In genomic region chr14:103057372-103058208, GRCh38 we compare ENCODE assay signal across 1 cellular context.
TF ChIP-seq lines count a peak whose summit lies in the region.

Gene CDC42BPB, minus strand, starts transcription at chr14:103057549. Its CDS starts 376 bp downstream, at chr14:103057173.

TF ChIP-seq in HEK293, 187 proteins besides CTCF, POLR2A, EP300 and RAD21 (continued from another document and continues in another):
- TF ChIP-seq ZNF280C (tag by site-specific recombination; IDR thresholded peaks at IDR 0.05) (no peak), ZNF404 (tag by site-specific recombination; IDR thresholded peaks at IDR 0.05) (no peak), KLF16 (tag by site-specific recombination; IDR thresholded peaks at IDR 0.05) (0 out of 2 replicates have a peak, but pooled peaks have one; percentile 33), ZNF704 (tag by site-specific recombination; IDR thresholded peaks at IDR 0.05) (no peak), ZNF660 (tag by site-specific recombination; IDR thresholded peaks at IDR 0.05) (no peak), TRIM28 (IDR thresholded peaks at IDR 0.05; ENCODE audit: borderline replicate concordance, low read length) (no peak), ZNF558 (tag by site-specific recombination; IDR thresholded peaks at IDR 0.05) (no peak), ZNF391 (tag by site-specific recombination; IDR thresholded peaks at IDR 0.05; ENCODE audit: borderline replicate concordance, low read depth) (no peak), SCRT1 (tag by site-specific recombination; IDR thresholded peaks at IDR 0.05; ENCODE audit: borderline replicate concordance) (no peak), GLI4 (tag by site-specific recombination; IDR thresholded peaks at IDR 0.05) (no peak), ZNF600 (tag by site-specific recombination; IDR thresholded peaks at IDR 0.05) (no peak), ZNF777 (tag by site-specific recombination; IDR thresholded peaks at IDR 0.05; ENCODE audit: borderline replicate concordance) (peak; percentile 40; the same call in 1 of the 2 replicates), ZNF169 (tag by site-specific recombination; IDR thresholded peaks at IDR 0.05) (no peak), ZXDB (tag by site-specific recombination; IDR thresholded peaks at IDR 0.05) (no peak), IKZF3 (tag by site-specific recombination; IDR thresholded peaks at IDR 0.05) (peak; percentile 99), MZF1 (tag by site-specific recombination; IDR thresholded peaks at IDR 0.05; ENCODE audit: borderline replicate concordance) (no peak), ZSCAN30 (tag by site-specific recombination; IDR thresholded peaks at IDR 0.05) (no peak), ZNF341 (tag by site-specific recombination; IDR thresholded peaks at IDR 0.05; ENCODE audit: low read depth) (no peak), ZFHX2 (tag by site-specific recombination; conservative IDR thresholded peaks at IDR 0.05) (peak; percentile 74), KLF9 (tag by site-specific recombination; IDR thresholded peaks at IDR 0.05; ENCODE audit: low read depth) (peak; percentile 69), ZFP3 (tag by site-specific recombination; IDR thresholded peaks at IDR 0.05; ENCODE audit: low read depth) (no peak), ZBTB48 (tag by site-specific recombination; IDR thresholded peaks at IDR 0.05) (no peak), RBAK (tag by site-specific recombination; IDR thresholded peaks at IDR 0.05) (no peak), FEZF1 (tag by site-specific recombination; IDR thresholded peaks at IDR 0.05) (no peak), ZNF510 (tag by site-specific recombination; IDR thresholded peaks at IDR 0.05; ENCODE audit: insufficient replicate concordance) (no peak), ZNF132 (tag by site-specific recombination; IDR thresholded peaks at IDR 0.05; ENCODE audit: borderline replicate concordance) (no peak), REPIN1 (tag by site-specific recombination; IDR thresholded peaks at IDR 0.05; ENCODE audit: low read depth) (no peak), ZNF623 (tag by site-specific recombination; IDR thresholded peaks at IDR 0.05) (no peak), ZNF677 (tag by site-specific recombination; IDR thresholded peaks at IDR 0.05) (no peak), ZNF692 (tag by site-specific recombination; IDR thresholded peaks at IDR 0.05) (peak; percentile 68), ZBTB11 (tag by site-specific recombination; conservative IDR thresholded peaks at IDR 0.05; ENCODE audit: low read depth) (peak; percentile 31; the same call in 1 of the 2 replicates), ZNF610 (tag by site-specific recombination; IDR thresholded peaks at IDR 0.05; ENCODE audit: borderline replicate concordance) (0 out of 2 replicates have a peak, but pooled peaks have one; percentile 19), ZBTB8A (tag by site-specific recombination; IDR thresholded peaks at IDR 0.05) (peak; percentile 50), ZNF530 (tag by site-specific recombination; IDR thresholded peaks at IDR 0.05; ENCODE audit: low read depth) (no peak), YY2 (tag by site-specific recombination; IDR thresholded peaks at IDR 0.05) (no peak), ZNF426 (tag by site-specific recombination; IDR thresholded peaks at IDR 0.05) (no peak), ZBTB7A (tag by site-specific recombination; IDR thresholded peaks at IDR 0.05; ENCODE audit: low read depth) (no peak), HOXA7 (CRISPR knock-in tag; IDR thresholded peaks at IDR 0.05; ENCODE audit: borderline replicate concordance) (no peak), HOXC10 (CRISPR knock-in tag; IDR thresholded peaks at IDR 0.05) (no peak), SETDB1 (IDR thresholded peaks at IDR 0.05; ENCODE audit: insufficient read length, low read length) (no peak), ZNF670 (tag by site-specific recombination; IDR thresholded peaks at IDR 0.05; ENCODE audit: low read depth) (no peak), ZEB2 (tag by site-specific recombination; IDR thresholded peaks at IDR 0.05) (no peak), ZFP37 (tag by site-specific recombination; IDR thresholded peaks at IDR 0.05) (no peak)
- TF ChIP-seq, protein P1, sequence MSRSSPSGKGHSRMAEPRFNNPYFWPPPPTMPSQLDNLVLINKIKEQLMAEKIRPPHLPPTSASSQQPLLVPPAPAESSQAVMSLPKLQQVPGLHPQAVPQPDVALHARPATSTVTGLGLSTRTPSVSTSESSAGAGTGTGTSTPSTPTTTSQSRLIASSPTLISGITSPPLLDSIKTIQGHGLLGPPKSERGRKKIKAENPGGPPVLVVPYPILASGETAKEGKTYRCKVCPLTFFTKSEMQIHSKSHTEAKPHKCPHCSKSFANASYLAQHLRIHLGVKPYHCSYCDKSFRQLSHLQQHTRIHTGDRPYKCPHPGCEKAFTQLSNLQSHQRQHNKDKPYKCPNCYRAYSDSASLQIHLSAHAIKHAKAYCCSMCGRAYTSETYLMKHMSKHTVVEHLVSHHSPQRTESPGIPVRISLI (tag by site-specific recombination; IDR thresholded peaks at IDR 0.05), result no peak
- TF ChIP-seq, protein P2, sequence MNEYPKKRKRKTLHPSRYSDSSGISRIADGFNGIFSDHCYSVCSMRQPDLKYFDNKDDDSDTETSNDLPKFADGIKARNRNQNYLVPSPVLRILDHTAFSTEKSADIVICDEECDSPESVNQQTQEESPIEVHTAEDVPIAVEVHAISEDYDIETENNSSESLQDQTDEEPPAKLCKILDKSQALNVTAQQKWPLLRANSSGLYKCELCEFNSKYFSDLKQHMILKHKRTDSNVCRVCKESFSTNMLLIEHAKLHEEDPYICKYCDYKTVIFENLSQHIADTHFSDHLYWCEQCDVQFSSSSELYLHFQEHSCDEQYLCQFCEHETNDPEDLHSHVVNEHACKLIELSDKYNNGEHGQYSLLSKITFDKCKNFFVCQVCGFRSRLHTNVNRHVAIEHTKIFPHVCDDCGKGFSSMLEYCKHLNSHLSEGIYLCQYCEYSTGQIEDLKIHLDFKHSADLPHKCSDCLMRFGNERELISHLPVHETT (tag by site-specific recombination; IDR thresholded peaks at IDR 0.05), result no peak
- TF ChIP-seq, protein P3, sequence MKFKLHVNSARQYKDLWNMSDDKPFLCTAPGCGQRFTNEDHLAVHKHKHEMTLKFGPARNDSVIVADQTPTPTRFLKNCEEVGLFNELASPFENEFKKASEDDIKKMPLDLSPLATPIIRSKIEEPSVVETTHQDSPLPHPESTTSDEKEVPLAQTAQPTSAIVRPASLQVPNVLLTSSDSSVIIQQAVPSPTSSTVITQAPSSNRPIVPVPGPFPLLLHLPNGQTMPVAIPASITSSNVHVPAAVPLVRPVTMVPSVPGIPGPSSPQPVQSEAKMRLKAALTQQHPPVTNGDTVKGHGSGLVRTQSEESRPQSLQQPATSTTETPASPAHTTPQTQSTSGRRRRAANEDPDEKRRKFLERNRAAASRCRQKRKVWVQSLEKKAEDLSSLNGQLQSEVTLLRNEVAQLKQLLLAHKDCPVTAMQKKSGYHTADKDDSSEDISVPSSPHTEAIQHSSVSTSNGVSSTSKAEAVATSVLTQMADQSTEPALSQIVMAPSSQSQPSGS (tag by site-specific recombination; IDR thresholded peaks at IDR 0.05; ENCODE audit: low read depth), result no peak
- TF ChIP-seq, protein P4, sequence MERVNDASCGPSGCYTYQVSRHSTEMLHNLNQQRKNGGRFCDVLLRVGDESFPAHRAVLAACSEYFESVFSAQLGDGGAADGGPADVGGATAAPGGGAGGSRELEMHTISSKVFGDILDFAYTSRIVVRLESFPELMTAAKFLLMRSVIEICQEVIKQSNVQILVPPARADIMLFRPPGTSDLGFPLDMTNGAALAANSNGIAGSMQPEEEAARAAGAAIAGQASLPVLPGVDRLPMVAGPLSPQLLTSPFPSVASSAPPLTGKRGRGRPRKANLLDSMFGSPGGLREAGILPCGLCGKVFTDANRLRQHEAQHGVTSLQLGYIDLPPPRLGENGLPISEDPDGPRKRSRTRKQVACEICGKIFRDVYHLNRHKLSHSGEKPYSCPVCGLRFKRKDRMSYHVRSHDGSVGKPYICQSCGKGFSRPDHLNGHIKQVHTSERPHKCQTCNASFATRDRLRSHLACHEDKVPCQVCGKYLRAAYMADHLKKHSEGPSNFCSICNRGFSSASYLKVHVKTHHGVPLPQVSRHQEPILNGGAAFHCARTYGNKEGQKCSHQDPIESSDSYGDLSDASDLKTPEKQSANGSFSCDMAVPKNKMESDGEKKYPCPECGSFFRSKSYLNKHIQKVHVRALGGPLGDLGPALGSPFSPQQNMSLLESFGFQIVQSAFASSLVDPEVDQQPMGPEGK (tag by site-specific recombination; IDR thresholded peaks at IDR 0.05), result peak; percentile 56
- TF ChIP-seq, protein P5, sequence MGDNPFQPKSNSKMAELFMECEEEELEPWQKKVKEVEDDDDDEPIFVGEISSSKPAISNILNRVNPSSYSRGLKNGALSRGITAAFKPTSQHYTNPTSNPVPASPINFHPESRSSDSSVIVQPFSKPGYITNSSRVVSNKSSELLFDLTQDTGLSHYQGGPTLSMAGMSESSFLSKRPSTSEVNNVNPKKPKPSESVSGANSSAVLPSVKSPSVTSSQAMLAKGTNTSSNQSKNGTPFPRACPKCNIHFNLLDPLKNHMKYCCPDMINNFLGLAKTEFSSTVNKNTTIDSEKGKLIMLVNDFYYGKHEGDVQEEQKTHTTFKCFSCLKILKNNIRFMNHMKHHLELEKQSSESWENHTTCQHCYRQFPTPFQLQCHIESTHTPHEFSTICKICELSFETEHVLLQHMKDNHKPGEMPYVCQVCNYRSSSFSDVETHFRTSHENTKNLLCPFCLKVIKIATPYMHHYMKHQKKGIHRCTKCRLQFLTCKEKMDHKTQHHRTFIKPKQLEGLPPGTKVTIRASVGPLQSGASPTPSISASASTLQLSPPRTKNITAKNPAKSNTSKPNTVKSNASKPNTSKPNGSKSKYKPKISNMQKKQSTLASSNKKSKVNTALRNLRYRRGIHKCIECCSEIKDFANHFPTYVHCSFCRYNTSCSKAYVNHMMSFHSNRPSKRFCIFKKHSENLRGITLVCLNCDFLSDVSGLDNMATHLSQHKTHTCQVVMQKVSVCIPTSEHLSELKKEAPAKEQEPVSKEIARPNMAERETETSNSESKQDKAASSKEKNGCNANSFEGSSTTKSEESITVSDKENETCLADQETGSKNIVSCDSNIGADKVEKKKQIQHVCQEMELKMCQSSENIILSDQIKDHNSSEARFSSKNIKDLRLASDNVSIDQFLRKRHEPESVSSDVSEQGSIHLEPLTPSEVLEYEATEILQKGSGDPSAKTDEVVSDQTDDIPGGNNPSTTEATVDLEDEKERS (tag by site-specific recombination; IDR thresholded peaks at IDR 0.05), result no peak
